7 cellular contexts compared by ENCODE assay signal in genomic region chr17:80453980-80454556, GRCh38. TPM values are rescaled to one million over a fixed set of nuclear protein-coding genes. Genes with fewer than 3 reads are reported as not detected.
A peak's percentile ranks its signal among the peaks of the same experiment; 100 is the strongest.
DNase-seq lines count a peak whose midpoint lies in the region; ATAC-seq and TF ChIP-seq lines count a peak whose summit lies in the region.

No MANE protein-coding gene starts in this region.

- peaks cover 3% of the 10 kb centered on the region; the same call in 1 of the 2 replicates for H3F3A ChIP-seq in SU-DHL-6 (ENCODE audit: insufficient read depth)

- TF ChIP-seq CTCF in SU-DHL-6 (IDR thresholded peaks at IDR 0.05; ENCODE audit: insufficient read depth, low read length, poor library complexity, severe bottlenecking) (no peak), foreskin fibroblast (IDR thresholded peaks at IDR 0.05; ENCODE audit: low read depth, low read length) (no peak), omental fat pad (IDR thresholded peaks at IDR 0.05) (no peak)

- H3K27me3 ChIP-seq in HAP-1 (ENCODE audit: low read depth): no peaks in the 10 kb centered on the region; the same call in 1 of the 2 replicates
- H3K27me3 ChIP-seq in SU-DHL-6 (ENCODE audit: low read length): no peaks in the 10 kb centered on the region
- H3K27me3 ChIP-seq in skeletal muscle tissue (ENCODE audit: control insufficient read depth in 3 of 3, insufficient read depth in 3 of 3, low read length in 3 of 3): no peaks in the 10 kb centered on the region

- no peaks in the 10 kb centered on the region for H4K20me1 ChIP-seq in SU-DHL-6 (ENCODE audit: low read depth, low read length)

- no peak for DNase-seq in HAP-1 (ENCODE audit: low spot score in 2 of 2)
- DNase-seq in foreskin fibroblast: no peak
- no peak for DNase-seq in omental fat pad (ENCODE audit: low spot score)

- peak overlapping the region; percentile 65 for H3K27ac ChIP-seq in SU-DHL-6 (ENCODE audit: low read depth, low read length)
- peak overlapping the region; percentile 96 for H3K27ac ChIP-seq in skeletal muscle tissue (ENCODE audit: low read depth, low read length)

- ATAC-seq in omental fat pad (ENCODE audit: low FRiP score) (no peak), GM18517 (IDR thresholded peaks at IDR 0.05; ENCODE audit: unreplicated experiment) (no peak), HG03457 (IDR thresholded peaks at IDR 0.05; ENCODE audit: unreplicated experiment) (no peak)

- H3K9me3 ChIP-seq in HAP-1 (no peaks in the 10 kb centered on the region), SU-DHL-6 (ENCODE audit: insufficient read depth, low read length) (no peaks in the 10 kb centered on the region), skeletal muscle tissue (ENCODE audit: control insufficient read depth in 3 of 3, low read length in 3 of 3) (no peaks in the 10 kb centered on the region)

- peaks cover 7% of the 10 kb centered on the region for H3K4me1 ChIP-seq in HAP-1
- peaks cover 36 to 44% (median 41%) of the 10 kb centered on the region in 3 donors for H3K4me1 ChIP-seq in skeletal muscle tissue (ENCODE audit: control insufficient read depth in 3 of 3, insufficient read depth in 3 of 3, low read length in 3 of 3)

- peak overlapping the region; percentile 100 for H3K9ac ChIP-seq in SU-DHL-6 (ENCODE audit: low read length)
- peak overlapping the region; percentile 92 to 96 (median 95) for H3K9ac ChIP-seq in skeletal muscle tissue (ENCODE audit: low read depth in 1 of 3, low read length in 3 of 3)

- H2AFZ ChIP-seq in SU-DHL-6 (ENCODE audit: low read depth, low read length, severe bottlenecking): peak overlapping the region; percentile 83

- in situ Hi-C loops in HAP-1 (cut with MboI; ENCODE audit: low sequenced_read_pairs): no loop called here

- H3K4me2 ChIP-seq in SU-DHL-6 (ENCODE audit: low read depth, low read length, poor library complexity, severe bottlenecking): peak overlapping the region; percentile 84

- 0 out of 2 replicates have a peak, but pooled peaks cover 2% of the 10 kb centered on the region for H3K36me3 ChIP-seq in HAP-1 (replicated peaks)
- H3K36me3 ChIP-seq in SU-DHL-6 (ENCODE audit: low read length): no peaks in the 10 kb centered on the region
- no peaks in the 10 kb centered on the region for H3K36me3 ChIP-seq in skeletal muscle tissue (ENCODE audit: control insufficient read depth in 3 of 3, insufficient read depth in 3 of 3, low read length in 3 of 3)

- no peaks in the 10 kb centered on the region for H3K9me2 ChIP-seq in SU-DHL-6 (replicated peaks; ENCODE audit: insufficient read depth, low read length)

- no peaks in the 10 kb centered on the region for H3K79me2 ChIP-seq in SU-DHL-6 (ENCODE audit: insufficient read depth, low read length)

- H3K4me3 ChIP-seq in HAP-1: peak overlapping the region; percentile 86
- H3K4me3 ChIP-seq in SU-DHL-6 (ENCODE audit: insufficient read depth, low read length, poor library complexity, severe bottlenecking): peak overlapping the region; percentile 92
- peak overlapping the region; percentile 73 to 77 for H3K4me3 ChIP-seq in foreskin fibroblast (ENCODE audit: low read depth in 1 of 2, low read length in 2 of 2)
- H3K4me3 ChIP-seq in skeletal muscle tissue (ENCODE audit: low read length in 3 of 3): peak overlapping the region; percentile 88 to 94 (median 89)

RNA-seq across cellular contexts. Expression of gene NPTX1, which starts 22.3 kb away (rescaled TPM):
- total RNA-seq in skeletal muscle tissue (1.0 TPM), omental fat pad (under 1 TPM in 3 of 4 donors, not detected in 1; 0.16 to 0.96 (median 0.19) TPM)

RNA-seq across cellular contexts. Expression of gene ENDOV, which starts 39.1 kb away (rescaled TPM):
- total RNA-seq in skeletal muscle tissue (7.8 TPM), omental fat pad (10 to 100 TPM in 1 of 4 donors, 1 to 10 TPM in 3; 6.9 to 16.6 (median 8.1) TPM)
